Comparison of ENCODE assay signal across 1 cellular context in the genomic region with DNA sequence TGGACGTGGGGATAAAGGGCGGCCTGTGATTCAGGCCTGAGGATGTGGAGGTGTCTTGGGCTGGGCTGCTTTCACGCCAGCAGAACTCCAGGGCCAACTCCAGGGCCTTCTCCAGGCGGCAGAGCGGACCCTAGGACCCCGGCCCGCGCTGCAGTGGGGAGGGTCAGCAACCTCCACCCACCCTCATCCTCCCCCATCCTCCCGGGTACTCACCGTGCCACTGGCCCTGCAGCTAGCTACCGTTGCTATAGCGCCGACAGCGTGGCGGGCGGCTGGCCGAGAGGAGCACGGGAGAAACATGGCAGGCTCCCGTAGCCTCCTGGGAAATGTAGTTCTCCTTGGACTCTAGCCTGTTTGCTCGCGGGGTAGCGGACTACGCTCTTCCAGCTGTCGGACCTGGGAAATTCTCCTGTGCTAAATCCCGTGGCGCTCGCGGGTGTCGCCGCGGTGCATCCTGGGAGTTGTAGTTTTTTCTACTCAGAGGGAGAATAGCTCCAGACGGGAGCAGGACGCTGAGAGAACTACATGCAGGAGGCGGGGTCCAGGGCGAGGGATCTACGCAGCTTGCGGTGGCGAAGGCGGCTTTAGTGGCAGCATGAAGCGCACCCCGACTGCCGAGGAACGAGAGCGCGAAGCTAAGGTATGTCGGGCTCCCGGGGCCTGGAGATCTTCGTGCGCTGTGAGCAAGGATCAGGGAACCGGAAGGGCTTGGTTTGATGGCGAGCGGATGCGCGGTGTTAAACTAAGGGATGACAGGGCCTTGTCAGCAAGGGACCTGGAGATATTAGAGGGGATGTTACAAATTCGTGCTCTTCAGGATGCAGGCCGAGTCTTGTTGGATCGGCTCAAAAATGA.
TF ChIP-seq lines count a peak whose summit lies in the region.

Gene FTO, plus strand, starts transcription at position 567 of the 855 bp plus-strand sequence.
Gene RPGRIP1L, minus strand, starts transcription at position 270 of the 855 bp plus-strand sequence. CDS start 3,136 bp downstream, outside the sequence.

TF ChIP-seq in HepG2, 621 proteins besides CTCF, POLR2A, EP300 and RAD21 (continued from another document and continues in another):
- TF ChIP-seq, protein P1, sequence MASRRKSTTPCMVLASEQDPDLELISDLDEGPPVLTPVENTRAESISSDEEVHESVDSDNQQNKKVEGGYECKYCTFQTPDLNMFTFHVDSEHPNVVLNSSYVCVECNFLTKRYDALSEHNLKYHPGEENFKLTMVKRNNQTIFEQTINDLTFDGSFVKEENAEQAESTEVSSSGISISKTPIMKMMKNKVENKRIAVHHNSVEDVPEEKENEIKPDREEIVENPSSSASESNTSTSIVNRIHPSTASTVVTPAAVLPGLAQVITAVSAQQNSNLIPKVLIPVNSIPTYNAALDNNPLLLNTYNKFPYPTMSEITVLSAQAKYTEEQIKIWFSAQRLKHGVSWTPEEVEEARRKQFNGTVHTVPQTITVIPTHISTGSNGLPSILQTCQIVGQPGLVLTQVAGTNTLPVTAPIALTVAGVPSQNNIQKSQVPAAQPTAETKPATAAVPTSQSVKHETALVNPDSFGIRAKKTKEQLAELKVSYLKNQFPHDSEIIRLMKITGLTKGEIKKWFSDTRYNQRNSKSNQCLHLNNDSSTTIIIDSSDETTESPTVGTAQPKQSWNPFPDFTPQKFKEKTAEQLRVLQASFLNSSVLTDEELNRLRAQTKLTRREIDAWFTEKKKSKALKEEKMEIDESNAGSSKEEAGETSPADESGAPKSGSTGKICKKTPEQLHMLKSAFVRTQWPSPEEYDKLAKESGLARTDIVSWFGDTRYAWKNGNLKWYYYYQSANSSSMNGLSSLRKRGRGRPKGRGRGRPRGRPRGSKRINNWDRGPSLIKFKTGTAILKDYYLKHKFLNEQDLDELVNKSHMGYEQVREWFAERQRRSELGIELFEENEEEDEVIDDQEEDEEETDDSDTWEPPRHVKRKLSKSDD (CRISPR knock-in tag; IDR thresholded peaks at IDR 0.05; ENCODE audit: low read depth), result peak; percentile 85
- peak; percentile 58; the same call in 1 of the 2 replicates for TF ChIP-seq TEAD2 (CRISPR knock-in tag; IDR thresholded peaks at IDR 0.05)
- TF ChIP-seq MIER2 (CRISPR knock-in tag; IDR thresholded peaks at IDR 0.05), result peak; percentile 37; the same call in 1 of the 2 replicates
- TF ChIP-seq AKNA (CRISPR knock-in tag; IDR thresholded peaks at IDR 0.05; ENCODE audit: borderline replicate concordance), result no peak
- peak; percentile 46; the same call in 1 of the 2 replicates for TF ChIP-seq KDM4B (CRISPR knock-in tag; IDR thresholded peaks at IDR 0.05)
- TF ChIP-seq HCFC1 (IDR thresholded peaks at IDR 0.05; ENCODE audit: low read depth, low read length), result peak; percentile 98
- TF ChIP-seq SPEN (CRISPR knock-in tag; IDR thresholded peaks at IDR 0.05; ENCODE audit: low read depth), result peak; percentile 87
- no peak for TF ChIP-seq TCF12 (IDR thresholded peaks at IDR 0.05)
- TF ChIP-seq TCF12 (CRISPR knock-in tag; IDR thresholded peaks at IDR 0.05), result peak; percentile 61; the same call in 1 of the 2 replicates
- TF ChIP-seq SRY (CRISPR knock-in tag; IDR thresholded peaks at IDR 0.05), result no peak; the same call in 1 of the 2 replicates
- TF ChIP-seq ZSCAN12 (CRISPR knock-in tag; IDR thresholded peaks at IDR 0.05), result no peak
- TF ChIP-seq ZC3H4 (CRISPR knock-in tag; IDR thresholded peaks at IDR 0.05; ENCODE audit: borderline replicate concordance), result no peak
- peak; percentile 86 for TF ChIP-seq BORCS8-MEF2B (CRISPR knock-in tag; IDR thresholded peaks at IDR 0.05)
- TF ChIP-seq, protein P2, sequence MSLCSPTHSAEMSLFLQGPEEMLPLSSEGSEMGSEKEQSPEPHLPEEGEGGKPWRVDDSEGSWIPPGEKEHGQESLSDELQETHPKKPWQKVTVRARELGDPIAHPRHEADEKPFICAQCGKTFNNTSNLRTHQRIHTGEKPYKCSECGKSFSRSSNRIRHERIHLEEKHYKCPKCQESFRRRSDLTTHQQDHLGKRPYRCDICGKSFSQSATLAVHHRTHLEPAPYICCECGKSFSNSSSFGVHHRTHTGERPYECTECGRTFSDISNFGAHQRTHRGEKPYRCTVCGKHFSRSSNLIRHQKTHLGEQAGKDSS (CRISPR knock-in tag; IDR thresholded peaks at IDR 0.05; ENCODE audit: borderline replicate concordance, low read depth), result peak; percentile 42; the same call in 1 of the 2 replicates
- TF ChIP-seq, protein P3, sequence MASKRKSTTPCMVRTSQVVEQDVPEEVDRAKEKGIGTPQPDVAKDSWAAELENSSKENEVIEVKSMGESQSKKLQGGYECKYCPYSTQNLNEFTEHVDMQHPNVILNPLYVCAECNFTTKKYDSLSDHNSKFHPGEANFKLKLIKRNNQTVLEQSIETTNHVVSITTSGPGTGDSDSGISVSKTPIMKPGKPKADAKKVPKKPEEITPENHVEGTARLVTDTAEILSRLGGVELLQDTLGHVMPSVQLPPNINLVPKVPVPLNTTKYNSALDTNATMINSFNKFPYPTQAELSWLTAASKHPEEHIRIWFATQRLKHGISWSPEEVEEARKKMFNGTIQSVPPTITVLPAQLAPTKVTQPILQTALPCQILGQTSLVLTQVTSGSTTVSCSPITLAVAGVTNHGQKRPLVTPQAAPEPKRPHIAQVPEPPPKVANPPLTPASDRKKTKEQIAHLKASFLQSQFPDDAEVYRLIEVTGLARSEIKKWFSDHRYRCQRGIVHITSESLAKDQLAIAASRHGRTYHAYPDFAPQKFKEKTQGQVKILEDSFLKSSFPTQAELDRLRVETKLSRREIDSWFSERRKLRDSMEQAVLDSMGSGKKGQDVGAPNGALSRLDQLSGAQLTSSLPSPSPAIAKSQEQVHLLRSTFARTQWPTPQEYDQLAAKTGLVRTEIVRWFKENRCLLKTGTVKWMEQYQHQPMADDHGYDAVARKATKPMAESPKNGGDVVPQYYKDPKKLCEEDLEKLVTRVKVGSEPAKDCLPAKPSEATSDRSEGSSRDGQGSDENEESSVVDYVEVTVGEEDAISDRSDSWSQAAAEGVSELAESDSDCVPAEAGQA (IDR thresholded peaks at IDR 0.05; ENCODE audit: low read depth), result peak; percentile 75
- TF ChIP-seq, protein P3 (CRISPR knock-in tag; IDR thresholded peaks at IDR 0.05; ENCODE audit: borderline replicate concordance), result peak; percentile 53; the same call in 1 of the 2 replicates
- peak; percentile 69 for TF ChIP-seq ARID5B (CRISPR knock-in tag; IDR thresholded peaks at IDR 0.05)
- peak; percentile 89 for TF ChIP-seq TGIF2 (CRISPR knock-in tag; IDR thresholded peaks at IDR 0.05)
- TF ChIP-seq NR2F2 (IDR thresholded peaks at IDR 0.05; ENCODE audit: borderline replicate concordance, low read depth), result no peak
- TF ChIP-seq CSRNP1 (CRISPR knock-in tag; IDR thresholded peaks at IDR 0.05), result peak; percentile 93
- TF ChIP-seq PRPF4 (IDR thresholded peaks at IDR 0.05; ENCODE audit: low read depth, low read length, poor library complexity, severe bottlenecking), result no peak
- TF ChIP-seq ZNF143 (CRISPR knock-in tag; IDR thresholded peaks at IDR 0.05), result peak; percentile 100
- TF ChIP-seq, protein P4, sequence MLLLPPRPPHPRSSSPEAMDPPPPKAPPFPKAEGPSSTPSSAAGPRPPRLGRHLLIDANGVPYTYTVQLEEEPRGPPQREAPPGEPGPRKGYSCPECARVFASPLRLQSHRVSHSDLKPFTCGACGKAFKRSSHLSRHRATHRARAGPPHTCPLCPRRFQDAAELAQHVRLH (CRISPR knock-in tag; IDR thresholded peaks at IDR 0.05; ENCODE audit: borderline replicate concordance, low read depth), result peak; percentile 84; the same call in 1 of the 2 replicates
- no peak for TF ChIP-seq NFATC3 (CRISPR knock-in tag; IDR thresholded peaks at IDR 0.05)
- peak; percentile 89 for TF ChIP-seq FOXK2 (IDR thresholded peaks at IDR 0.05)
- TF ChIP-seq PREB (CRISPR knock-in tag; IDR thresholded peaks at IDR 0.05), result 0 out of 2 replicates have a peak, but pooled peaks have one; percentile 61
- TF ChIP-seq XRCC5 (optimal IDR thresholded peaks at IDR 0.05; ENCODE audit: low read length), result peak; percentile 83
- TF ChIP-seq SOX6 (IDR thresholded peaks at IDR 0.05), result no peak
- peak; percentile 64 for TF ChIP-seq SOX6 (CRISPR knock-in tag; IDR thresholded peaks at IDR 0.05)
